In the genomic region with DNA sequence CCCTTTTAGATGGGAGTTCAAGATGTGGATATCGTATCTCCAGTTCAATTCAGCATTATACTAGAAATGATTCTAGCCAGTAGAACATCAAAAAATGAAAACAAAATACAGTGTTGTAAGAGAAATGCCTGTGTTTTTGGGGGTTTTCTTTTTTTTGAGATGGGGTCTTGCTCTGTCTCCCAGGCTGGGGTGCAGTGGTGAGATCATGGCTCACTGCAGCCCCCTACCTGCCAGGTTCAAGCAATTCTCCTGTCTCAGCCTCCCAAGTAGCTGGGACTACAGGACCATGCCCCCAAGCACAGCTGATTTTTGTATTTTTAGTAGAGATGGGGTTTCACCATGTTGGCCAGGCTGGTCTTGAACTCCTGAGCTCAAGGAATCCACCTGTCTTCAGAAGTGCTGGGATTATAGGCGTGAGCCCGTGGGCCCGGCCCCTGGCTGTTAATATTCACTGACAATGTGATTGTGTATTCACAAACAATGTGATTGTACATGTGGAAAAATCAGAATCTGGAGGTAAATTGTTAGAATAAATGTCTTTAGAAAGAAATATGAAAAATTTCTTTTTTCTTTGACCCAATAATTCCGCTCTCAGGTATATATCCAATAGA, we compare ENCODE assay signal across 9 cellular contexts. TPM values are rescaled to one million over a fixed set of nuclear protein-coding genes. Genes with fewer than 3 reads are reported as not detected.
DNase-seq lines count a peak whose midpoint lies in the region; ATAC-seq and TF ChIP-seq lines count a peak whose summit lies in the region.
"Had no signal": no experiment of that assay in that cellular context is flagged by ENCODE, and none has a peak within 500 bp of the region (broad histone marks: within the 10 kb centered on the region; RNA-seq: fewer than 3 reads in every experiment).

No MANE protein-coding gene starts in this region.

- no peaks in the 10 kb centered on the region for H3K27me3 ChIP-seq in dorsolateral prefrontal cortex

- H3K4me1 Mint-ChIP-seq in activated T-cell treated with anti-CD3 and anti-CD28 coated beads, Interleukin-2, amount 50 U/mL, for 72 hours (ENCODE audit: low read depth), result peaks cover 39% of the 10 kb centered on the region
- peaks cover 54% of the 10 kb centered on the region for H3K4me1 Mint-ChIP-seq in activated T-cell treated with anti-CD3 and anti-CD28 coated beads, Interleukin-2, amount 50 U/mL, for 4 hours (ENCODE audit: low read depth)

- H3K36me3 Mint-ChIP-seq in activated T-cell treated with anti-CD3 and anti-CD28 coated beads, Interleukin-2, amount 50 U/mL, for 72 hours (ENCODE audit: insufficient read depth in 2 of 2), result no peaks in the 10 kb centered on the region
- peaks cover 7% of the 10 kb centered on the region for H3K36me3 Mint-ChIP-seq in activated T-cell treated with anti-CD3 and anti-CD28 coated beads, Interleukin-2, amount 50 U/mL, for 4 hours (ENCODE audit: insufficient read depth)

- peak in 37 of 56 donors; percentile 8 to 60 (median 36) for TF ChIP-seq CTCF in dorsolateral prefrontal cortex (IDR thresholded peaks at IDR 0.05 in 54 of 56, conservative IDR thresholded peaks at IDR 0.05 in 2 of 56; ENCODE audit: low read depth in 1 of 56, partially characterized antibody in 56 of 56)
- peak; percentile 40 for TF ChIP-seq CTCF in retinal pigment epithelial cell (conservative IDR thresholded peaks at IDR 0.05; ENCODE audit: low read depth, low read length)

- H3K4me3 ChIP-seq in dorsolateral prefrontal cortex (no peak overlapping the region), retinal pigment epithelial cell (ENCODE audit: low read length) (no peak overlapping the region)

- H3K27me3 Mint-ChIP-seq in activated T-cell treated with anti-CD3 and anti-CD28 coated beads, Interleukin-2, amount 50 U/mL, for 72 hours (ENCODE audit: low read depth), result no peaks in the 10 kb centered on the region
- H3K27me3 Mint-ChIP-seq in activated T-cell treated with anti-CD3 and anti-CD28 coated beads, Interleukin-2, amount 50 U/mL, for 4 hours (ENCODE audit: low read depth), result no peaks in the 10 kb centered on the region

- peak; percentile 18 to 21 for DNase-seq in activated T-cell treated with anti-CD3 and anti-CD28 coated beads, Interleukin-2, amount 50 U/mL, for 72 hours
- no peak for DNase-seq in activated T-cell treated with anti-CD3 and anti-CD28 coated beads, Interleukin-2, amount 50 U/mL, for 4 hours
- DNase-seq in NCI-H69 (lab: John Stamatoyannopoulos, UW) (peak; percentile 1), dorsolateral prefrontal cortex (no peak), retinal pigment epithelial cell (ENCODE audit: low read depth) (no peak), ecto neural progenitor cell (ENCODE audit: low spot score) (no peak), NCI-H146 treated with DMSO at 0.1 percent for 48 hours (lab: John Stamatoyannopoulos, UW; ENCODE audit: unreplicated experiment) (no peak), inferior parietal cortex (ENCODE audit: extremely low spot score) (no peak)
- DNase-seq: COR-L47 had no signal

- H3K27ac Mint-ChIP-seq in activated T-cell treated with anti-CD3 and anti-CD28 coated beads, Interleukin-2, amount 50 U/mL, for 72 hours, result no peak overlapping the region

- H3K9me3 Mint-ChIP-seq in activated T-cell treated with anti-CD3 and anti-CD28 coated beads, Interleukin-2, amount 50 U/mL, for 72 hours, result no peaks in the 10 kb centered on the region
- no peaks in the 10 kb centered on the region for H3K9me3 Mint-ChIP-seq in activated T-cell treated with anti-CD3 and anti-CD28 coated beads, Interleukin-2, amount 50 U/mL, for 4 hours

- H3K4me3 Mint-ChIP-seq in activated T-cell treated with anti-CD3 and anti-CD28 coated beads, Interleukin-2, amount 50 U/mL, for 72 hours, result no peak overlapping the region
- H3K4me3 Mint-ChIP-seq in activated T-cell treated with anti-CD3 and anti-CD28 coated beads, Interleukin-2, amount 50 U/mL, for 4 hours, result no peak overlapping the region

- peak; percentile 39 to 46 for ATAC-seq in activated T-cell treated with anti-CD3 and anti-CD28 coated beads, Interleukin-2, amount 50 U/mL, for 72 hours (replicated peaks in 1 of 2)
- no peak for ATAC-seq in activated T-cell treated with anti-CD3 and anti-CD28 coated beads, Interleukin-2, amount 50 U/mL, for 4 hours

- H3K27ac ChIP-seq in dorsolateral prefrontal cortex, result no peak overlapping the region

- intact Hi-C loops in dorsolateral prefrontal cortex (cut with DNase I), result no loop called here

RNA-seq across cellular contexts. Expression of a gene that starts 59.0 kb away (rescaled TPM):
- total RNA-seq in activated T-cell treated with anti-CD3 and anti-CD28 coated beads, Interleukin-2, amount 50 U/mL, for 72 hours, result 100 to 1,000 TPM; 206 to 227 TPM
- 100 to 1,000 TPM; 154 to 167 (median 164) TPM for total RNA-seq in activated T-cell treated with anti-CD3 and anti-CD28 coated beads, Interleukin-2, amount 50 U/mL, for 4 hours
- total RNA-seq in dorsolateral prefrontal cortex, result 100 to 1,000 TPM; 131 to 235 (median 191) TPM

Comparison
In these comparisons a context has a peak if more than half of its experiments do, and no peak if none do; other contexts are left out.
1. ATAC-seq: peak in activated T-cell treated with anti-CD3 and anti-CD28 coated beads, Interleukin-2, amount 50 U/mL, for 72 hours (2 of 2); none in activated T-cell treated with anti-CD3 and anti-CD28 coated beads, Interleukin-2, amount 50 U/mL, for 4 hours (0 of 2).
2. DNase-seq: peak in activated T-cell treated with anti-CD3 and anti-CD28 coated beads, Interleukin-2, amount 50 U/mL, for 72 hours (2 of 2) and NCI-H69 (single experiment); none in activated T-cell treated with anti-CD3 and anti-CD28 coated beads, Interleukin-2, amount 50 U/mL, for 4 hours (single experiment), dorsolateral prefrontal cortex (0 of 10), retinal pigment epithelial cell (single experiment), ecto neural progenitor cell (single experiment), NCI-H146 treated with DMSO at 0.1 percent for 48 hours (single experiment) and inferior parietal cortex (single experiment).